In genomic region chr10:48638739-48639527, GRCh38 we compare ENCODE assay signal across 22 cellular contexts. TPM values are rescaled to one million over a fixed set of nuclear protein-coding genes. Genes with fewer than 3 reads are reported as not detected.
DNase-seq lines count a peak whose midpoint lies in the region; ATAC-seq, FAIRE-seq and TF ChIP-seq lines count a peak whose summit lies in the region.
"Had no signal": no experiment of that assay in that cellular context is flagged by ENCODE, and none has a peak within 500 bp of the region (broad histone marks: within the 10 kb centered on the region; RNA-seq: fewer than 3 reads in every experiment).

No MANE protein-coding gene starts in this region.

- H3K36me3 Mint-ChIP-seq in CD14-positive monocyte: peaks cover 10 to 11% of the 10 kb centered on the region in 2 donors

- H3K27me3 Mint-ChIP-seq in CD14-positive monocyte (ENCODE audit: low read depth in 3 of 3): peaks cover 18 to 24% (median 19%) of the 10 kb centered on the region in 3 donors

- intact Hi-C loops in CD14-positive monocyte (cut with micrococcal nuclease): loop anchor here in 1 of 2 donors (2.0 kb wide), 1 partner anchor 14 kb away; no protein-coding TSS in a partner anchor

- H3K27me3 ChIP-seq in OCI-LY3 (ENCODE audit: low read depth, low read length) (peaks cover 55% of the 10 kb centered on the region), smooth muscle cell (ENCODE audit: low read depth) (no peaks in the 10 kb centered on the region)

- H3K4me3 ChIP-seq in A549 (no peak overlapping the region), OCI-LY3 (ENCODE audit: low read length) (0 out of 2 replicates have a peak overlapping the region, but pooled peaks have one; percentile 1), fibroblast of the aortic adventitia (ENCODE audit: low read depth, low read length) (no peak overlapping the region), smooth muscle cell (no peak overlapping the region)

- TF ChIP-seq POLR2A in A549 (IDR thresholded peaks at IDR 0.05; ENCODE audit: low read length): no peak
- TF ChIP-seq POLR2A in erythroblast (IDR thresholded peaks at IDR 0.05; ENCODE audit: low read length): no peak

- TF ChIP-seq CTCF in A549 (IDR thresholded peaks at IDR 0.05) (no peak), CD14-positive monocyte (IDR thresholded peaks at IDR 0.05) (no peak), OCI-LY3 (IDR thresholded peaks at IDR 0.05; ENCODE audit: low read depth, low read length) (no peak), fibroblast of the aortic adventitia (IDR thresholded peaks at IDR 0.05; ENCODE audit: insufficient read depth, low read length) (no peak), smooth muscle cell (IDR thresholded peaks at IDR 0.05; ENCODE audit: borderline replicate concordance, insufficient read depth, poor library complexity, severe bottlenecking) (no peak)

- H3K4me1 ChIP-seq in A549 (no peaks in the 10 kb centered on the region), OCI-LY3 (ENCODE audit: low read length) (peaks cover 25% of the 10 kb centered on the region), smooth muscle cell (ENCODE audit: low read depth) (no peaks in the 10 kb centered on the region)

- peak overlapping the region; percentile 68 to 93 (median 82) for H3K27ac Mint-ChIP-seq in CD14-positive monocyte

- H3K9me3 Mint-ChIP-seq in CD14-positive monocyte: peaks cover 7 to 25% (median 14%) of the 10 kb centered on the region in 7 donors

- H3F3A ChIP-seq in smooth muscle cell (ENCODE audit: low read depth): no peaks in the 10 kb centered on the region

- peaks cover 63% of the 10 kb centered on the region for H3K4me1 Mint-ChIP-seq in CD14-positive monocyte

- DNase-seq in A549 (ENCODE audit: low read depth in 1 of 2, low spot score in 1 of 2) (no peak), CD14-positive monocyte (ENCODE audit: low spot score) (no peak), fibroblast of the aortic adventitia (ENCODE audit: low read depth) (peak; percentile 25), erythroblast (lab: John Stamatoyannopoulos, UW) (no peak), smooth muscle cell (lab: John Stamatoyannopoulos, UW; ENCODE audit: unreplicated experiment) (no peak)
- DNase-seq: ACHN, COR-L47, DMS 273 treated with DMSO at 0.1 percent for 48 hours, DND-41, NCI-H1417 treated with DMSO at 0.1 percent for 48 hours, NCI-H187 treated with DMSO at 0.1 percent for 48 hours, NCI-H226, NCI-H524, NCI-H82 had no signal

- H3K4me2 ChIP-seq in A549: no peak overlapping the region
- peak overlapping the region; percentile 15 for H3K4me2 ChIP-seq in OCI-LY3 (ENCODE audit: low read length)
- H3K4me2 ChIP-seq in smooth muscle cell: no peak overlapping the region
- H3K4me2 ChIP-seq: KMS-11 had no signal

- peak overlapping the region in 1 of 2 donors; percentile 67 for H3K4me3 Mint-ChIP-seq in CD14-positive monocyte

- H3K27ac ChIP-seq in A549 (no peak overlapping the region), OCI-LY3 (ENCODE audit: low read length) (no peak overlapping the region), smooth muscle cell (ENCODE audit: low read depth) (no peak overlapping the region)
- H3K27ac ChIP-seq: C4-2B, KMS-11 had no signal

- CTCF ChIA-PET in A549 (lab: Yijun Ruan, JAX): interaction anchor here (0.8 to 6.6 kb wide), 3 partner anchors 10 to 525 kb away, joined by 3 to 69 read pairs (median 3); no protein-coding TSS in a partner anchor

- peaks cover 8% of the 10 kb centered on the region; the same call in 2 of the 3 replicates for H3K9me3 ChIP-seq in A549
- no peaks in the 10 kb centered on the region for H3K9me3 ChIP-seq in OCI-LY3 (ENCODE audit: insufficient read depth, low read length)
- no peaks in the 10 kb centered on the region for H3K9me3 ChIP-seq in smooth muscle cell (replicated peaks; ENCODE audit: low read depth)

- 72% methylated on average over 4 of the region's 4 CpGs for WGBS in A549 (ENCODE audit: missing lambda C conversion rate)
- WGBS in smooth muscle cell (ENCODE audit: low lambda C conversion rate): 90% methylated on average over 4 of the region's 4 CpGs

- H3K36me3 ChIP-seq in OCI-LY3 (replicated peaks; ENCODE audit: low read depth, low read length) (no peaks in the 10 kb centered on the region), smooth muscle cell (ENCODE audit: low read depth) (no peaks in the 10 kb centered on the region)

- POLR2A ChIA-PET in A549 (lab: Yijun Ruan, JAX): no interaction called here

- H3K79me2 ChIP-seq in OCI-LY3 (ENCODE audit: low read length): no peaks in the 10 kb centered on the region
- no peaks in the 10 kb centered on the region for H3K79me2 ChIP-seq in smooth muscle cell (ENCODE audit: low read depth)

- FAIRE-seq in A549 (lab: Jason Lieb, UNC): no peak
- FAIRE-seq: H1 had no signal

- ATAC-seq in A549 (no peak), HG02981 (IDR thresholded peaks at IDR 0.05; ENCODE audit: unreplicated experiment) (no peak)

- H2AFZ ChIP-seq in OCI-LY3 (ENCODE audit: low read depth, low read length): no peak overlapping the region
- no peak overlapping the region for H2AFZ ChIP-seq in smooth muscle cell (ENCODE audit: low read depth)

- H3K9ac ChIP-seq in OCI-LY3 (ENCODE audit: low read length) (no peak overlapping the region), smooth muscle cell (ENCODE audit: low read depth) (no peak overlapping the region)
- H3K9ac ChIP-seq: KMS-11 had no signal

- H4K20me1 ChIP-seq in OCI-LY3 (ENCODE audit: insufficient read depth, low read length): no peaks in the 10 kb centered on the region
- no peaks in the 10 kb centered on the region for H4K20me1 ChIP-seq in smooth muscle cell (ENCODE audit: low read depth)

- no peak for TF ChIP-seq RAD21 in A549 (conservative IDR thresholded peaks at IDR 0.05 in 1 of 2, IDR thresholded peaks at IDR 0.05 in 1 of 2)

- no peak for TF ChIP-seq EP300 in A549 (IDR thresholded peaks at IDR 0.05)

TF ChIP-seq in A549, 52 proteins besides CTCF, POLR2A, EP300 and RAD21:
- TF ChIP-seq MAFK (IDR thresholded peaks at IDR 0.05; ENCODE audit: partially characterized antibody) (peak; percentile 91), CHD4 (IDR thresholded peaks at IDR 0.05; ENCODE audit: borderline replicate concordance) (no peak)

RNA-seq across cellular contexts. Expression of gene ARHGAP22, which starts 34.1 kb away (rescaled TPM):
- 1.7 and 1.9 TPM in 2 replicates for polyA plus RNA-seq in A549 (2011; rRNA removed)
- 3.0 and 4.2 TPM in 2 replicates for polyA plus RNA-seq in A549 (2012; cell fraction: cytosol; rRNA removed)
- polyA plus RNA-seq in A549 (2012; cell fraction: nucleus; rRNA removed): 9.0 and 12.8 TPM in 2 replicates
- 3.0 to 3.7 TPM (median 3.2 TPM) in 3 replicates for polyA plus RNA-seq in A549 (2017; fragmentation: RNase III; extraction: RNeasy Plus Mini Kit Qiagen cat#74134 plus additional on column Dnase treatment)
- polyA minus RNA-seq in A549 (2011; rRNA and poly(A)+ RNA removed): 2.7 and 3.8 TPM in 2 replicates
- polyA plus RNA-seq in CD14-positive monocyte: 1 to 10 TPM; 1.5 to 1.9 TPM
- total RNA-seq in fibroblast of the aortic adventitia (ENCODE audit: low replicate concordance): 22.3 and 60.2 TPM in 2 replicates
- total RNA-seq in smooth muscle cell: 8.8 and 9.9 TPM in 2 replicates
- polyA plus RNA-seq in smooth muscle cell: 1.8 and 2.4 TPM in 2 replicates

RNA-seq across cellular contexts. Expression of gene WDFY4, which starts 45.7 kb away (rescaled TPM):
- polyA plus RNA-seq in A549 (2011; rRNA removed): not detected in 2 replicates
- polyA plus RNA-seq in A549 (2012; cell fraction: cytosol; rRNA removed): 0.04 TPM in 1 of 2 replicates, not detected in the other
- polyA plus RNA-seq in A549 (2012; cell fraction: nucleus; rRNA removed): 0.04 TPM in 1 of 2 replicates, not detected in the other
- not detected in 3 replicates for polyA plus RNA-seq in A549 (2017; fragmentation: RNase III; extraction: RNeasy Plus Mini Kit Qiagen cat#74134 plus additional on column Dnase treatment)
- not detected in 2 replicates for polyA minus RNA-seq in A549 (2011; rRNA and poly(A)+ RNA removed)
- polyA plus RNA-seq in CD14-positive monocyte: 1 to 10 TPM; 7.5 to 9.8 TPM
- total RNA-seq in fibroblast of the aortic adventitia (ENCODE audit: low replicate concordance): under 0.01 TPM in 1 of 2 replicates, not detected in the other
- total RNA-seq in smooth muscle cell: not detected in 2 replicates
- not detected in 2 replicates for polyA plus RNA-seq in smooth muscle cell
- total RNA-seq: G401, H1, M059J, RPMI7951 had no signal
- polyA plus RNA-seq: H1 had no signal
